1 cellular context compared by ENCODE assay signal in the genomic region with DNA sequence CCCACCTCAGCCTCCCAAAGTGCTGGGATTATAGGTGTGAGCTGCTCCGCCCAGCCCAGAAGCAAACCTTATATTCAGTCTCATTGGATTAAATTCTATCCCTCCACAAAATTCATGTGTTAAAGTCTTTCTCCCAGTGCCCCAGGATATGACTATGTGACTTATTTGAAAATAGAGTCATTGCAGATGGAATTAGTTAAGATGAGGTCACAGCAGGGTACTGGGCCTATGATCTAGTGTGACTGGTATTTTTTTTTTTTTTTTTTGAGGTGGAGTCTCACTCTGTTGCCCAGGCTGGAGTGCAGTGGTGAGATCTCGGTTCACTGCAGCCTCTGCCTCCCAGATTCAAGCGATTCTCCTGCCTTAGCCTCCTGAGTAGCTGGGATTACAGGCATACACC.
TF ChIP-seq lines count a peak whose summit lies in the region.

No MANE protein-coding gene starts in this region.

TF ChIP-seq in HEK293T, 16 proteins besides CTCF, POLR2A, EP300 and RAD21:
- TF ChIP-seq ZNF384 (IDR thresholded peaks at IDR 0.05) = peak; percentile 89
